ENCODE assay signal across 9 cellular contexts in genomic region chr6:135537782-135538301, GRCh38. TPM values are rescaled to one million over a fixed set of nuclear protein-coding genes. Genes with fewer than 3 reads are reported as not detected.
DNase-seq lines count a peak whose midpoint lies in the region; ATAC-seq lines count a peak whose summit lies in the region.
"Had no signal": no experiment of that assay in that cellular context is flagged by ENCODE, and none has a peak within 500 bp of the region (broad histone marks: within the 10 kb centered on the region; RNA-seq: fewer than 3 reads in every experiment).

No MANE protein-coding gene starts in this region.

- H3K27me3 Mint-ChIP-seq in activated T-helper 2 cell treated with anti-CD3 and anti-CD28 coated beads, Interferon-gamma antibody, Interleukin-2, Interleukin-4, amounts not matched to agents 10 μg/mL and 5 μg/mL and 100 μg/mL, durations not matched to agents 14 hours and 24 hours and 36 hours (ENCODE audit: low read depth), result no peaks in the 10 kb centered on the region

- peaks cover 19% of the 10 kb centered on the region for H3K9me3 Mint-ChIP-seq in activated T-helper 2 cell treated with anti-CD3 and anti-CD28 coated beads, Interferon-gamma antibody, Interleukin-2, Interleukin-4, amounts not matched to agents 10 μg/mL and 5 μg/mL and 100 μg/mL, durations not matched to agents 14 hours and 24 hours and 36 hours
- H3K9me3 Mint-ChIP-seq in stimulated activated effector memory CD8-positive, alpha-beta T cell treated with anti-CD3 and anti-CD28 coated beads, Interleukin-12 subunit alpha, Interleukin-12 subunit beta, amount 100 ng/mL, for 72 hours, result no peaks in the 10 kb centered on the region

- H3K36me3 ChIP-seq in iPS DF 6.9 (ENCODE audit: control insufficient read depth, insufficient read depth, low read length), result no peaks in the 10 kb centered on the region
- no peaks in the 10 kb centered on the region for H3K36me3 ChIP-seq in SJCRH30

- H3K4me3 Mint-ChIP-seq in activated T-helper 2 cell treated with anti-CD3 and anti-CD28 coated beads, Interferon-gamma antibody, Interleukin-2, Interleukin-4, amounts not matched to agents 10 μg/mL and 5 μg/mL and 100 μg/mL, durations not matched to agents 14 hours and 24 hours and 36 hours (ENCODE audit: low read depth), result peak overlapping the region; percentile 53
- peak overlapping the region; percentile 27 for H3K4me3 Mint-ChIP-seq in stimulated activated effector memory CD8-positive, alpha-beta T cell treated with anti-CD3 and anti-CD28 coated beads, Interleukin-12 subunit alpha, Interleukin-12 subunit beta, amount 100 ng/mL, for 72 hours
- H3K4me3 Mint-ChIP-seq: B cell had no signal

- peak; percentile 97 for ATAC-seq in stimulated activated effector memory CD8-positive, alpha-beta T cell treated with anti-CD3 and anti-CD28 coated beads, Interleukin-12 subunit alpha, Interleukin-12 subunit beta, amount 100 ng/mL, for 72 hours

- DNase-seq in activated CD4-positive, alpha-beta T cell treated with anti-CD3 and anti-CD28 coated beads for 48 hours, result peak; percentile 66
- DNase-seq in activated CD4-positive, alpha-beta T cell treated with anti-CD3 and anti-CD28 coated beads for 1 hour, result no peak
- peak; percentile 65 for DNase-seq in activated T-helper 2 cell treated with anti-CD3 and anti-CD28 coated beads, Interferon-gamma antibody, Interleukin-2, Interleukin-4, amounts not matched to agents 10 μg/mL and 5 μg/mL and 100 μg/mL, durations not matched to agents 14 hours and 24 hours and 36 hours (ENCODE audit: low spot score)
- DNase-seq in iPS DF 6.9 (ENCODE audit: low read depth, low spot score) (peak; percentile 5), cardiac septum (ENCODE audit: low spot score) (no peak), DMS114 treated with DMSO at 0.1 percent for 48 hours (lab: John Stamatoyannopoulos, UW; ENCODE audit: unreplicated experiment) (no peak), SJCRH30 (no peak)
- peak; percentile 38 to 77 for DNase-seq in stimulated activated effector memory CD8-positive, alpha-beta T cell treated with anti-CD3 and anti-CD28 coated beads, Interleukin-12 subunit alpha, Interleukin-12 subunit beta, amount 100 ng/mL, for 72 hours (ENCODE audit: low spot score in 2 of 2)

- H3K4me3 ChIP-seq in iPS DF 6.9 (ENCODE audit: low read length) (no peak overlapping the region), SJCRH30 (no peak overlapping the region)

- peaks cover 3% of the 10 kb centered on the region; the same call in 1 of the 2 replicates for H3K4me1 ChIP-seq in iPS DF 6.9 (ENCODE audit: control insufficient read depth, insufficient read depth, low read length)
- no peaks in the 10 kb centered on the region for H3K4me1 ChIP-seq in SJCRH30

- H3K27me3 ChIP-seq in iPS DF 6.9 (ENCODE audit: control insufficient read depth, insufficient read depth, low read length) (no peaks in the 10 kb centered on the region), SJCRH30 (no peaks in the 10 kb centered on the region)

- peaks cover 33% of the 10 kb centered on the region for H3K36me3 Mint-ChIP-seq in activated T-helper 2 cell treated with anti-CD3 and anti-CD28 coated beads, Interferon-gamma antibody, Interleukin-2, Interleukin-4, amounts not matched to agents 10 μg/mL and 5 μg/mL and 100 μg/mL, durations not matched to agents 14 hours and 24 hours and 36 hours (ENCODE audit: low read depth)
- H3K36me3 Mint-ChIP-seq in stimulated activated effector memory CD8-positive, alpha-beta T cell treated with anti-CD3 and anti-CD28 coated beads, Interleukin-12 subunit alpha, Interleukin-12 subunit beta, amount 100 ng/mL, for 72 hours, result no peaks in the 10 kb centered on the region

- peak overlapping the region; percentile 88 for H3K27ac Mint-ChIP-seq in activated T-helper 2 cell treated with anti-CD3 and anti-CD28 coated beads, Interferon-gamma antibody, Interleukin-2, Interleukin-4, amounts not matched to agents 10 μg/mL and 5 μg/mL and 100 μg/mL, durations not matched to agents 14 hours and 24 hours and 36 hours
- peak overlapping the region; percentile 74 for H3K27ac Mint-ChIP-seq in stimulated activated effector memory CD8-positive, alpha-beta T cell treated with anti-CD3 and anti-CD28 coated beads, Interleukin-12 subunit alpha, Interleukin-12 subunit beta, amount 100 ng/mL, for 72 hours
- H3K27ac Mint-ChIP-seq: B cell had no signal

- intact Hi-C loops in activated T-helper 2 cell treated with anti-CD3 and anti-CD28 coated beads, Interferon-gamma antibody, Interleukin-2, Interleukin-4, amounts not matched to agents 10 μg/mL and 5 μg/mL and 100 μg/mL, durations not matched to agents 14 hours and 24 hours and 36 hours (cut with micrococcal nuclease), result loop anchor here (1.0 to 5.0 kb wide), 14 partner anchors 23 to 634 kb away; partner anchors contain the start of gene PDE7B
- intact Hi-C loops in cardiac septum (cut with DNase I), result loop anchor here (2.0 to 10.0 kb wide), 3 partner anchors 367 to 777 kb away; no protein-coding TSS in a partner anchor

- WGBS in iPS DF 6.9 (ENCODE audit: insufficient coverage, insufficient read length), result no CpG with 5 or more reads among the region's 2 CpGs

- peaks cover 72% of the 10 kb centered on the region for H3K4me1 Mint-ChIP-seq in activated T-helper 2 cell treated with anti-CD3 and anti-CD28 coated beads, Interferon-gamma antibody, Interleukin-2, Interleukin-4, amounts not matched to agents 10 μg/mL and 5 μg/mL and 100 μg/mL, durations not matched to agents 14 hours and 24 hours and 36 hours (ENCODE audit: low read depth)
- H3K4me1 Mint-ChIP-seq in stimulated activated effector memory CD8-positive, alpha-beta T cell treated with anti-CD3 and anti-CD28 coated beads, Interleukin-12 subunit alpha, Interleukin-12 subunit beta, amount 100 ng/mL, for 72 hours, result peaks cover 29% of the 10 kb centered on the region

- H3K9me3 ChIP-seq in iPS DF 6.9 (ENCODE audit: control insufficient read depth, insufficient read depth, low read length), result no peaks in the 10 kb centered on the region
- no peaks in the 10 kb centered on the region for H3K9me3 ChIP-seq in SJCRH30 (replicated peaks)

- no peak overlapping the region for H3K27ac ChIP-seq in iPS DF 6.9 (ENCODE audit: low read length)
- no peak overlapping the region for H3K27ac ChIP-seq in SJCRH30

RNA-seq across cellular contexts. Expression of gene AHI1, which starts 40.3 kb away (rescaled TPM):
- 201 and 203 TPM in 2 replicates for total RNA-seq in activated T-helper 2 cell treated with anti-CD3 and anti-CD28 coated beads, Interferon-gamma antibody, Interleukin-2, Interleukin-4, amounts not matched to agents 10 μg/mL and 5 μg/mL and 100 μg/mL, durations not matched to agents 14 hours and 24 hours and 36 hours
- total RNA-seq in cardiac septum, result 13.3 TPM
- 15.7 and 17.8 TPM in 2 replicates for total RNA-seq in SJCRH30 (2014; rRNA removed; shearing (Covaris generic))

Comparison
In these comparisons a context has a peak if more than half of its experiments do, and no peak if none do; other contexts are left out.
1. DNase-seq: peak in activated CD4-positive, alpha-beta T cell treated with anti-CD3 and anti-CD28 coated beads for 48 hours (single experiment), activated T-helper 2 cell treated with anti-CD3 and anti-CD28 coated beads, Interferon-gamma antibody, Interleukin-2, Interleukin-4, amounts not matched to agents 10 μg/mL and 5 μg/mL and 100 μg/mL, durations not matched to agents 14 hours and 24 hours and 36 hours (single experiment), iPS DF 6.9 (single experiment) and stimulated activated effector memory CD8-positive, alpha-beta T cell treated with anti-CD3 and anti-CD28 coated beads, Interleukin-12 subunit alpha, Interleukin-12 subunit beta, amount 100 ng/mL, for 72 hours (2 of 2); none in activated CD4-positive, alpha-beta T cell treated with anti-CD3 and anti-CD28 coated beads for 1 hour (single experiment), cardiac septum (single experiment), DMS114 treated with DMSO at 0.1 percent for 48 hours (single experiment) and SJCRH30 (0 of 2).
2. RNA of gene AHI1, which starts 40.3 kb away (total RNA-seq): 201 to 203 TPM in activated T-helper 2 cell treated with anti-CD3 and anti-CD28 coated beads, Interferon-gamma antibody, Interleukin-2, Interleukin-4, amounts not matched to agents 10 μg/mL and 5 μg/mL and 100 μg/mL, durations not matched to agents 14 hours and 24 hours and 36 hours; 15.7 to 17.8 TPM in SJCRH30 and 13.3 TPM in cardiac septum (single experiment); every median in the first group is over 10 times any median in the second.